ENCODE assay signal across 12 cellular contexts in genomic region chr11:71930556-71931244, GRCh38. TPM values are rescaled to one million over a fixed set of nuclear protein-coding genes. Genes with fewer than 3 reads are reported as not detected.
DNase-seq lines count a peak whose midpoint lies in the region; ATAC-seq, FAIRE-seq and TF ChIP-seq lines count a peak whose summit lies in the region.
"Had no signal": no experiment of that assay in that cellular context is flagged by ENCODE, and none has a peak within 500 bp of the region (broad histone marks: within the 10 kb centered on the region; RNA-seq: fewer than 3 reads in every experiment).

No MANE protein-coding gene starts in this region.

- no peak overlapping the region for H4K5ac ChIP-seq in H1 (ENCODE audit: insufficient read length, low read depth, low read length)

- no peak overlapping the region for H4K8ac ChIP-seq in H1 (ENCODE audit: extremely low read depth, insufficient read depth, low read length)

- no peak overlapping the region for H3K56ac ChIP-seq in H1 (replicated peaks; ENCODE audit: insufficient read length, low read depth, low read length)

- TF ChIP-seq POLR2A in H1 (IDR thresholded peaks at IDR 0.05; ENCODE audit: control extremely low read depth in 1 of 2, low read depth in 2 of 2, low read length in 2 of 2), result no peak

- H2BK15ac ChIP-seq in H1 (ENCODE audit: low read length), result no peak overlapping the region

- TF ChIP-seq EP300 in H1 (IDR thresholded peaks at IDR 0.05; ENCODE audit: borderline replicate concordance in 1 of 2, low read depth in 2 of 2, low read length in 2 of 2), result no peak

- peak overlapping the region; percentile 100 for H3K4me3 Mint-ChIP-seq in activated CD4-positive, alpha-beta T cell treated with anti-CD3 and anti-CD28 coated beads, Interleukin-2, amount 10 ng/mL, durations not matched to agents 24 days and 14 days

- no peak for ATAC-seq in GM21717 (IDR thresholded peaks at IDR 0.05; ENCODE audit: unreplicated experiment)
- ATAC-seq: upper lobe of right lung had no signal

- H3K9me3 Mint-ChIP-seq in activated CD4-positive, alpha-beta T cell treated with anti-CD3 and anti-CD28 coated beads, Interleukin-2, amount 10 ng/mL, durations not matched to agents 24 days and 14 days, result no peaks in the 10 kb centered on the region

- H3K9ac ChIP-seq in H1 (replicated peaks in 1 of 4; ENCODE audit: extremely low read depth in 1 of 4, low read depth in 3 of 4, low read length in 3 of 4), result no peak overlapping the region
- peak overlapping the region in 1 of 3 donors; percentile 1 for H3K9ac ChIP-seq in skeletal muscle tissue (ENCODE audit: low read depth in 1 of 3, low read length in 3 of 3)

- H2BK5ac ChIP-seq in H1 (ENCODE audit: low read depth, low read length), result no peak overlapping the region

- H3K4me1 Mint-ChIP-seq in activated CD4-positive, alpha-beta T cell treated with anti-CD3 and anti-CD28 coated beads, Interleukin-2, amount 10 ng/mL, durations not matched to agents 24 days and 14 days, result peaks cover 46% of the 10 kb centered on the region

- TF ChIP-seq RAD21 in H1 (IDR thresholded peaks at IDR 0.05 in 1 of 2, conservative IDR thresholded peaks at IDR 0.05 in 1 of 2; ENCODE audit: low read depth in 2 of 2, low read length in 2 of 2), result no peak

- peaks cover 14% of the 10 kb centered on the region; the same call in 1 of the 2 replicates for H4K20me1 ChIP-seq in OCI-LY7 (ENCODE audit: insufficient read depth, low read length)
- H4K20me1 ChIP-seq in H1 (replicated peaks in 1 of 2; ENCODE audit: control insufficient read depth in 1 of 2, insufficient read depth in 2 of 2, low read length in 2 of 2), result peaks cover 10 to 11% of the 10 kb centered on the region in 2 experiments

- TF ChIP-seq CTCF in OCI-LY7 (conservative IDR thresholded peaks at IDR 0.05; ENCODE audit: low read length), result no peak
- no peak for TF ChIP-seq CTCF in H1 (IDR thresholded peaks at IDR 0.05; ENCODE audit: control extremely low read depth in 1 of 3, insufficient read depth in 1 of 3, low read depth in 1 of 3, low read length in 3 of 3)

- H3K27ac Mint-ChIP-seq in activated CD4-positive, alpha-beta T cell treated with anti-CD3 and anti-CD28 coated beads, Interleukin-2, amount 10 ng/mL, durations not matched to agents 24 days and 14 days, result peak overlapping the region; percentile 99

- H4K91ac ChIP-seq in H1 (replicated peaks; ENCODE audit: insufficient read length, low read length), result no peak overlapping the region

- POLR2A ChIA-PET in OCI-LY7 (lab: Charles Lee) (interaction anchor here (1.2 to 1.5 kb wide), 3 partner anchors 14 to 182 kb away, joined by 3 read pairs; no protein-coding TSS in a partner anchor), H1 (lab: Charles Lee; ENCODE audit: partially characterized antibody) (no interaction called here)

- H3K36me3 ChIP-seq in OCI-LY7 (ENCODE audit: insufficient read depth, low read length), result peaks cover 15% of the 10 kb centered on the region
- H3K36me3 ChIP-seq in H1 (ENCODE audit: control insufficient read depth in 2 of 4, insufficient read depth in 4 of 4, low read length in 3 of 4), result peaks cover 0 to 4% (median 0%) of the 10 kb centered on the region in 4 experiments; a peak in 1 of 8 replicates
- peaks cover 0 to 2% (median 0%) of the 10 kb centered on the region in 3 donors for H3K36me3 ChIP-seq in skeletal muscle tissue (ENCODE audit: control insufficient read depth in 3 of 3, insufficient read depth in 3 of 3, low read length in 3 of 3)
- H3K36me3 ChIP-seq: upper lobe of right lung had no signal

- no peak overlapping the region for H3K14ac ChIP-seq in H1 (ENCODE audit: insufficient read length)

- H3K4ac ChIP-seq in H1 (replicated peaks; ENCODE audit: insufficient read length, low read depth, low read length), result no peak overlapping the region

- no peak overlapping the region for H3K18ac ChIP-seq in H1 (ENCODE audit: extremely low read depth, low read length)

- 85% methylated on average over 11 of the region's 11 CpGs; no CpG with 5 or more reads in 1 of the 2 experiments for WGBS in H1 (ENCODE audit: extremely low coverage in 1 of 2, insufficient coverage in 1 of 2, insufficient read length in 1 of 2, insufficient replicate concordance in 2 of 2, low coverage in 1 of 2, low lambda C conversion rate in 2 of 2, missing lambda C conversion rate in 1 of 2), 2 experiments

- H3K79me2 ChIP-seq in OCI-LY7 (ENCODE audit: insufficient read depth, low read depth, low read length), result peaks cover 73% of the 10 kb centered on the region
- peaks cover 23 to 72% of the 10 kb centered on the region in 2 experiments for H3K79me2 ChIP-seq in H1 (ENCODE audit: control insufficient read depth in 1 of 2, insufficient read depth in 2 of 2, low read length in 2 of 2)

- H2BK12ac ChIP-seq in H1 (ENCODE audit: low read depth, low read length), result no peak overlapping the region

- peak overlapping the region; percentile 88 for H3K4me3 ChIP-seq in OCI-LY7 (ENCODE audit: low read depth, low read length, poor library complexity, severe bottlenecking)
- peak overlapping the region in 2 of 4 experiments; percentile 76 to 82; a peak in 2 of 8 replicates for H3K4me3 ChIP-seq in H1 (ENCODE audit: extremely low read depth in 1 of 4, insufficient read depth in 2 of 4, low read depth in 3 of 4, low read length in 4 of 4)
- H3K4me3 ChIP-seq in skeletal muscle tissue (ENCODE audit: low read length in 3 of 3), result peak overlapping the region in 2 of 3 donors; percentile 99 to 100

- peaks cover 27% of the 10 kb centered on the region for H3K36me3 Mint-ChIP-seq in activated CD4-positive, alpha-beta T cell treated with anti-CD3 and anti-CD28 coated beads, Interleukin-2, amount 10 ng/mL, durations not matched to agents 24 days and 14 days (ENCODE audit: low read depth)

- H3K4me2 ChIP-seq in OCI-LY7 (ENCODE audit: low read length), result peak overlapping the region; percentile 86
- peak overlapping the region; percentile 68 to 73; a peak in 1 of 4 replicates for H3K4me2 ChIP-seq in H1 (ENCODE audit: insufficient read depth in 1 of 2, low read depth in 2 of 2, low read length in 2 of 2)

- no peak overlapping the region for H2BK120ac ChIP-seq in H1 (replicated peaks; ENCODE audit: low read depth, low read length)

- H3K27ac ChIP-seq in OCI-LY7 (ENCODE audit: low read depth, low read length, poor library complexity, severe bottlenecking) (no peak overlapping the region), H1 (ENCODE audit: low read depth, low read length) (no peak overlapping the region), skeletal muscle tissue (ENCODE audit: low read depth, low read length) (no peak overlapping the region)
- H3K27ac ChIP-seq: upper lobe of right lung had no signal

- H2AK5ac ChIP-seq in H1 (ENCODE audit: low read depth, low read length), result no peak overlapping the region

- DNase-seq in activated CD4-positive, alpha-beta T cell treated with anti-CD3 and anti-CD28 coated beads, Interleukin-2, amount 10 ng/mL, durations not matched to agents 24 days and 14 days, result no peak
- no peak for DNase-seq in activated CD4-positive, alpha-beta T cell treated with anti-CD3 and anti-CD28 coated beads, Interleukin-2, amount 50 U/mL, for 1 hour
- DNase-seq in OCI-LY7 (ENCODE audit: low spot score), result no peak
- DNase-seq in H1 (ENCODE audit: low read depth in 1 of 2, low spot score in 2 of 2), result no peak
- no peak for DNase-seq in AML-193 (lab: John Stamatoyannopoulos, UW)
- no peak for DNase-seq in NOMO-1 (lab: John Stamatoyannopoulos, UW; ENCODE audit: unreplicated experiment in 2 of 2)
- DNase-seq: cortex of kidney; stimulated activated CD4-positive, alpha-beta T cell treated with anti-CD3 and anti-CD28 coated beads, Interleukin-4, amount 100 ng/mL, for 1 hour; upper lobe of right lung had no signal

- H2AFZ ChIP-seq in OCI-LY7 (ENCODE audit: low read length), result no peak overlapping the region
- no peak overlapping the region for H2AFZ ChIP-seq in H1 (ENCODE audit: low read length)

- no TSS peak for BruUV-seq in OCI-LY7 (replicated peaks; lab: Mats Ljungman, UMichigan)

- H3K27me3 ChIP-seq in H1 (replicated peaks in 1 of 4; ENCODE audit: control insufficient read depth in 3 of 4, extremely low read depth in 1 of 4, insufficient read depth in 3 of 4, low read length in 3 of 4), result no peaks in the 10 kb centered on the region
- H3K27me3 ChIP-seq in skeletal muscle tissue (ENCODE audit: control insufficient read depth in 3 of 3, insufficient read depth in 3 of 3, low read length in 3 of 3), result no peaks in the 10 kb centered on the region
- H3K27me3 ChIP-seq: upper lobe of right lung had no signal

- no peak overlapping the region for H3K23ac ChIP-seq in H1 (ENCODE audit: insufficient read length)

- H3K9me3 ChIP-seq in OCI-LY7 (ENCODE audit: low read length), result no peaks in the 10 kb centered on the region
- H3K9me3 ChIP-seq in H1 (ENCODE audit: insufficient read depth in 2 of 2, low read depth in 1 of 2, low read length in 1 of 2), result no peaks in the 10 kb centered on the region
- no peaks in the 10 kb centered on the region for H3K9me3 ChIP-seq in skeletal muscle tissue (ENCODE audit: control insufficient read depth in 3 of 3, low read length in 3 of 3)
- H3K9me3 ChIP-seq: upper lobe of right lung had no signal

- peaks cover 4% of the 10 kb centered on the region for H3K79me1 ChIP-seq in H1 (ENCODE audit: low read depth, low read length)

- H3K27me3 Mint-ChIP-seq in activated CD4-positive, alpha-beta T cell treated with anti-CD3 and anti-CD28 coated beads, Interleukin-2, amount 10 ng/mL, durations not matched to agents 24 days and 14 days, result no peaks in the 10 kb centered on the region

- FAIRE-seq in H1 (lab: Jason Lieb, UNC), result no peak

- no peaks in the 10 kb centered on the region for H3K9me2 ChIP-seq in OCI-LY7 (ENCODE audit: insufficient read depth, low read length)

- no peak overlapping the region for H2BK20ac ChIP-seq in H1 (ENCODE audit: low read length)

- peaks cover 13% of the 10 kb centered on the region for H3K23me2 ChIP-seq in H1 (ENCODE audit: low read depth, low read length)

- CTCF ChIA-PET in OCI-LY7 (lab: Charles Lee; ENCODE audit: unreplicated experiment), result no interaction called here
- CTCF ChIA-PET in H1 (lab: Charles Lee; ENCODE audit: partially characterized antibody), result interaction anchor here (0.7 to 2.5 kb wide), 3 partner anchors 26 to 53 kb away, joined by 3 to 10 read pairs (median 6); no protein-coding TSS in a partner anchor

- intact Hi-C loops in activated CD4-positive, alpha-beta T cell treated with anti-CD3 and anti-CD28 coated beads, Interleukin-2, amount 10 ng/mL, durations not matched to agents 24 days and 14 days (cut with micrococcal nuclease), result loop anchor here (1.0 to 5.0 kb wide), 3 partner anchors 16 to 47 kb away; no protein-coding TSS in a partner anchor
- intact Hi-C loops in OCI-LY7 (cut with micrococcal nuclease; ENCODE audit: unreplicated experiment), result no loop called here

- H3K4me1 ChIP-seq in OCI-LY7 (ENCODE audit: insufficient read depth, low read length, poor library complexity, severe bottlenecking), result peaks cover 37% of the 10 kb centered on the region
- H3K4me1 ChIP-seq in H1 (replicated peaks in 1 of 4; ENCODE audit: control insufficient read depth in 3 of 4, insufficient read depth in 4 of 4, low read length in 3 of 4), result peaks cover 0 to 4% (median 0%) of the 10 kb centered on the region in 4 experiments; a peak in 2 of 7 replicates
- peaks cover 26 to 52% (median 46%) of the 10 kb centered on the region in 3 donors for H3K4me1 ChIP-seq in skeletal muscle tissue (ENCODE audit: control insufficient read depth in 3 of 3, insufficient read depth in 3 of 3, low read length in 3 of 3)

RNA-seq across cellular contexts. Expression of gene RNF121, which starts 1.9 kb away (rescaled TPM):
- total RNA-seq in activated CD4-positive, alpha-beta T cell treated with anti-CD3 and anti-CD28 coated beads, Interleukin-2, amount 10 ng/mL, durations not matched to agents 24 days and 14 days, result 56.4 and 65.4 TPM in 2 replicates
- 17.6 and 24.6 TPM in 2 replicates for total RNA-seq in OCI-LY7 (2014; rRNA removed; shearing (Covaris generic))
- total RNA-seq in OCI-LY7 (2022) (28.1 and 28.5 TPM in 2 replicates), skeletal muscle tissue (25.6 TPM)
- 37.2 and 39.7 TPM in 2 replicates for total RNA-seq in H1 (2021; fragmentation: NEBNext Ultra II Directional; extraction: Animal tissue kit (Norgen Biotek cat#: 25700))
- polyA plus RNA-seq in H1 (2011; rRNA removed), result 51.6 and 56.5 TPM in 2 replicates
- polyA plus RNA-seq in H1 (2011; cell fraction: cytosol; rRNA removed), result 52.4 TPM
- polyA plus RNA-seq in H1 (2011; cell fraction: nucleus; rRNA removed), result 98.5 TPM
- polyA plus RNA-seq in H1 (2012, experiment 1 of 2), result 37.6 to 60.4 TPM (median 50.8 TPM) in 4 replicates
- 42.9 TPM for polyA plus RNA-seq in H1 (2012, experiment 2 of 2)
- polyA plus RNA-seq in H1 (2013, experiment 1 of 2), result 32.1 TPM
- polyA plus RNA-seq in H1 (2013, experiment 2 of 2), result 34.6 TPM
- 104 and 123 TPM in 2 replicates for polyA minus RNA-seq in H1 (2011; rRNA and poly(A)+ RNA removed)
- polyA minus RNA-seq in H1 (2011; cell fraction: cytosol; rRNA and poly(A)+ RNA removed), result 25.1 TPM
- polyA minus RNA-seq in H1 (2011; cell fraction: nucleus; rRNA and poly(A)+ RNA removed), result 61.7 TPM

RNA-seq across cellular contexts. Expression of gene XNDC1N, which starts 2.3 kb away (rescaled TPM):
- total RNA-seq in activated CD4-positive, alpha-beta T cell treated with anti-CD3 and anti-CD28 coated beads, Interleukin-2, amount 10 ng/mL, durations not matched to agents 24 days and 14 days, result 20.7 and 20.9 TPM in 2 replicates
- total RNA-seq in OCI-LY7 (2014; rRNA removed; shearing (Covaris generic)), result 32.2 and 33.3 TPM in 2 replicates
- total RNA-seq in OCI-LY7 (2022) (33.4 and 37.0 TPM in 2 replicates), skeletal muscle tissue (13.6 TPM)
- 7.5 and 10.2 TPM in 2 replicates for total RNA-seq in H1 (2021; fragmentation: NEBNext Ultra II Directional; extraction: Animal tissue kit (Norgen Biotek cat#: 25700))
- 4.4 and 5.8 TPM in 2 replicates for polyA plus RNA-seq in H1 (2011; rRNA removed)
- 6.8 TPM for polyA plus RNA-seq in H1 (2011; cell fraction: cytosol; rRNA removed)
- 12.3 TPM for polyA plus RNA-seq in H1 (2011; cell fraction: nucleus; rRNA removed)
- 3.1 to 6.0 TPM (median 4.4 TPM) in 4 replicates for polyA plus RNA-seq in H1 (2012, experiment 1 of 2)
- 1.9 TPM for polyA plus RNA-seq in H1 (2012, experiment 2 of 2)
- 4.7 TPM for polyA plus RNA-seq in H1 (2013, experiment 1 of 2)
- polyA plus RNA-seq in H1 (2013, experiment 2 of 2), result 4.4 TPM
- 31.6 and 31.7 TPM in 2 replicates for polyA minus RNA-seq in H1 (2011; rRNA and poly(A)+ RNA removed)
- polyA minus RNA-seq in H1 (2011; cell fraction: cytosol; rRNA and poly(A)+ RNA removed), result 9.4 TPM
- 50.8 TPM for polyA minus RNA-seq in H1 (2011; cell fraction: nucleus; rRNA and poly(A)+ RNA removed)

RNA-seq across cellular contexts. Expression of gene DEFB131B, which starts 52.4 kb away (rescaled TPM):
- not detected in 2 replicates for total RNA-seq in activated CD4-positive, alpha-beta T cell treated with anti-CD3 and anti-CD28 coated beads, Interleukin-2, amount 10 ng/mL, durations not matched to agents 24 days and 14 days
- not detected in 2 replicates for total RNA-seq in OCI-LY7 (2014; rRNA removed; shearing (Covaris generic))
- total RNA-seq in OCI-LY7 (2022), result not detected in 2 replicates
- not detected in 2 replicates for total RNA-seq in H1 (2021; fragmentation: NEBNext Ultra II Directional; extraction: Animal tissue kit (Norgen Biotek cat#: 25700))
- not detected in 2 replicates for polyA plus RNA-seq in H1 (2011; rRNA removed)
- polyA plus RNA-seq in H1 (2011; cell fraction: cytosol; rRNA removed), result not detected
- not detected for polyA plus RNA-seq in H1 (2011; cell fraction: nucleus; rRNA removed)
- not detected in 4 replicates for polyA plus RNA-seq in H1 (2012, experiment 1 of 2)
- polyA plus RNA-seq in H1 (2012, experiment 2 of 2), result not detected
- not detected for polyA plus RNA-seq in H1 (2013, experiment 1 of 2)
- not detected for polyA plus RNA-seq in H1 (2013, experiment 2 of 2)
- not detected in 2 replicates for polyA minus RNA-seq in H1 (2011; rRNA and poly(A)+ RNA removed)
- not detected for polyA minus RNA-seq in H1 (2011; cell fraction: cytosol; rRNA and poly(A)+ RNA removed)
- polyA minus RNA-seq in H1 (2011; cell fraction: nucleus; rRNA and poly(A)+ RNA removed), result not detected
- not detected for total RNA-seq in skeletal muscle tissue
- total RNA-seq: myocyte, upper lobe of right lung had no signal
